ENCODE assay signal across 2 cellular contexts in genomic region chr6:362231-362923, GRCh38.
A peak's percentile ranks its signal among the peaks of the same experiment; 100 is the strongest.
TF ChIP-seq lines count a peak whose summit lies in the region.

No MANE protein-coding gene starts in this region.

TF ChIP-seq in GM12878, 131 proteins besides CTCF, POLR2A, EP300 and RAD21:
- TF ChIP-seq POLR2AphosphoS5 (IDR thresholded peaks at IDR 0.05; ENCODE audit: low read length) (peak; percentile 38; the same call in 1 of the 2 replicates), ZBED1 (IDR thresholded peaks at IDR 0.05; ENCODE audit: borderline replicate concordance) (no peak)

TF ChIP-seq in HepG2, 621 proteins besides CTCF, POLR2A, EP300 and RAD21:
- TF ChIP-seq NAIF1 (CRISPR knock-in tag; IDR thresholded peaks at IDR 0.05; ENCODE audit: borderline replicate concordance), result 0 out of 2 replicates have a peak, but pooled peaks have one; percentile 35
- TF ChIP-seq HNF4A (CRISPR knock-in tag; IDR thresholded peaks at IDR 0.05), result 0 out of 2 replicates have a peak, but pooled peaks have one; percentile 7
- TF ChIP-seq NFYC (CRISPR knock-in tag; IDR thresholded peaks at IDR 0.05), result no peak
- no peak for TF ChIP-seq ZNF512B (CRISPR knock-in tag; IDR thresholded peaks at IDR 0.05; ENCODE audit: borderline replicate concordance)
- TF ChIP-seq MAFK (conservative IDR thresholded peaks at IDR 0.05 in 1 of 2, IDR thresholded peaks at IDR 0.05 in 1 of 2; ENCODE audit: low read length in 2 of 2), result peak in 1 of 2 experiments; percentile 30; a peak in 1 of 4 replicates
- TF ChIP-seq GTF2F1 (IDR thresholded peaks at IDR 0.05; ENCODE audit: low read length), result no peak
- TF ChIP-seq ZNF615 (CRISPR knock-in tag; IDR thresholded peaks at IDR 0.05; ENCODE audit: borderline replicate concordance), result no peak
- TF ChIP-seq ZNF17 (CRISPR knock-in tag; IDR thresholded peaks at IDR 0.05), result 0 out of 2 replicates have a peak, but pooled peaks have one; percentile 4
- no peak for TF ChIP-seq ZNF282 (IDR thresholded peaks at IDR 0.05; ENCODE audit: partially characterized antibody)
